29 cellular contexts compared by ENCODE assay signal in the genomic region with DNA sequence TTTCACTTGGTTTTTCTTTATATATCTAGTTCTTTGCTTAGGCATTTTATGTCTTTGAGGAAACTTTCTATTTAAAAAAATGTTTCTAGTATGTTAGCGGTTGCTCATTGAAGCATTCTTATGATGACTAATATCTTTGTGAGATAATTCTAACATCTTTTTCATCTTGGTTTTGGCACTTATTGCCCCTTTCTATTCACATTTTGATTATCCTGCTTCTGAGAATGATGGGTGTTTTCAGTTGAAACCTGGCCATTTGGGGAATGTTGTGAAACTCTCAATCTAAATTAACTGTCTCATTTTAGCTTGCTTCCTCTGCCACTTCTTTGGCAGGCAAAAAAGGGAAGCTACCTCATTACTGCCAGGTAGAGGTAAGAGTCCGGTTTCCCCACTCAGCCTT.
"Had no signal": no experiment of that assay in that cellular context is flagged by ENCODE, and none has a peak within 500 bp of the region (broad histone marks: within the 10 kb centered on the region; RNA-seq: fewer than 3 reads in every experiment).

No MANE protein-coding gene starts in this region.

- H3K4me1 ChIP-seq: stomach, suprapubic skin, testis, thyroid gland, tibial artery, tibial nerve, transverse colon, upper lobe of left lung, upper lobe of right lung, uterus, vagina had no signal

- H3K4me3 ChIP-seq: stomach, suprapubic skin, testis, thoracic aorta, thyroid gland, tibial artery, tibial nerve, transverse colon, upper lobe of left lung, upper lobe of right lung, uterus, vagina had no signal

- H3K27me3 Mint-ChIP-seq: stimulated activated memory B cell treated with anti-CD40 and anti-IgM and Interleukin-4, amounts not matched to agents 10 μg/mL and 1 μg/mL and 100 μg/mL, for 72 hours; stimulated activated naive B cell treated with anti-CD40 and anti-IgM and Interleukin-4, amounts not matched to agents 10 μg/mL and 1 μg/mL and 100 μg/mL, for 72 hours; stimulated activated naive CD8-positive, alpha-beta T cell treated with anti-CD3 and anti-CD28 coated beads, Interleukin-15, amount 100 ng/mL, for 72 hours; stimulated activated naive CD8-positive, alpha-beta T cell treated with anti-CD3 and anti-CD28 coated beads, Interleukin-15, Interleukin-2, amounts not matched to agents 100 ng/mL and 50 ng/mL, for 24 hours had no signal

- H3K27ac ChIP-seq: stomach, suprapubic skin, testis, thoracic aorta, thyroid gland, tibial artery, tibial nerve, transverse colon, upper lobe of left lung, upper lobe of right lung, uterus, vagina had no signal

- H3K36me3 ChIP-seq: stomach, suprapubic skin, thoracic aorta, thyroid gland, tibial artery, tibial nerve, transverse colon, upper lobe of left lung, upper lobe of right lung, vagina had no signal

- H3K9me3 Mint-ChIP-seq: type B pancreatic cell had no signal

- H3K27ac Mint-ChIP-seq: stimulated activated effector memory CD8-positive, alpha-beta T cell treated with anti-CD3 and anti-CD28 coated beads, Interleukin-12 subunit alpha, Interleukin-12 subunit beta, amount 100 ng/mL, for 72 hours; stimulated activated memory B cell treated with anti-CD40 and anti-IgM and Interleukin-4, amounts not matched to agents 10 μg/mL and 1 μg/mL and 100 μg/mL, for 72 hours; stimulated activated naive B cell treated with anti-CD40 and anti-IgM and Interleukin-4, amounts not matched to agents 10 μg/mL and 1 μg/mL and 100 μg/mL, for 72 hours; stimulated activated naive CD8-positive, alpha-beta T cell treated with anti-CD3 and anti-CD28 coated beads, Interleukin-15, Interleukin-2, amounts not matched to agents 100 ng/mL and 50 ng/mL, for 24 hours; type B pancreatic cell had no signal

- ATAC-seq: stimulated activated effector memory CD8-positive, alpha-beta T cell treated with anti-CD3 and anti-CD28 coated beads, Interleukin-12 subunit alpha, Interleukin-12 subunit beta, amount 100 ng/mL, for 72 hours; stimulated activated memory B cell treated with anti-CD40 and anti-IgM and Interleukin-4, amounts not matched to agents 10 μg/mL and 1 μg/mL and 100 μg/mL, for 72 hours; stimulated activated naive B cell treated with anti-CD40 and anti-IgM and Interleukin-4, amounts not matched to agents 10 μg/mL and 1 μg/mL and 100 μg/mL, for 72 hours; stimulated activated naive CD8-positive, alpha-beta T cell treated with anti-CD3 and anti-CD28 coated beads, Interleukin-15, amount 100 ng/mL, for 72 hours; stimulated activated naive CD8-positive, alpha-beta T cell treated with anti-CD3 and anti-CD28 coated beads, Interleukin-15, Interleukin-2, amounts not matched to agents 100 U/mL and 50 U/mL, for 24 hours; upper lobe of right lung had no signal

- FAIRE-seq: urothelium cell line had no signal

- H3K4me3 Mint-ChIP-seq: stimulated activated effector memory CD8-positive, alpha-beta T cell treated with anti-CD3 and anti-CD28 coated beads, Interleukin-12 subunit alpha, Interleukin-12 subunit beta, amount 100 ng/mL, for 72 hours; stimulated activated memory B cell treated with anti-CD40 and anti-IgM and Interleukin-4, amounts not matched to agents 10 μg/mL and 1 μg/mL and 100 μg/mL, for 72 hours; stimulated activated naive B cell treated with anti-CD40 and anti-IgM and Interleukin-4, amounts not matched to agents 10 μg/mL and 1 μg/mL and 100 μg/mL, for 72 hours; stimulated activated naive CD8-positive, alpha-beta T cell treated with anti-CD3 and anti-CD28 coated beads, Interleukin-15, amount 100 ng/mL, for 72 hours; stimulated activated naive CD8-positive, alpha-beta T cell treated with anti-CD3 and anti-CD28 coated beads, Interleukin-15, Interleukin-2, amounts not matched to agents 100 ng/mL and 50 ng/mL, for 24 hours; type B pancreatic cell had no signal

- DNase-seq: stimulated activated CD4-positive, alpha-beta T cell treated with anti-CD3 and anti-CD28 coated beads, Interleukin-2, amount 100 ng/mL, for 48 hours; stimulated activated CD4-positive, alpha-beta T cell treated with anti-CD3 and anti-CD28 coated beads, Interleukin-4, amount 100 ng/mL, for 1 hour; stimulated activated CD4-positive, alpha-beta T cell treated with anti-CD3 and anti-CD28 coated beads, Interleukin-4, amount 100 ng/mL, for 24 hours; stimulated activated CD4-positive, alpha-beta T cell treated with anti-CD3 and anti-CD28 coated beads, Interleukin-4, amount 100 ng/mL, for 4 hours; stimulated activated CD8-positive, alpha-beta memory T cell treated with anti-CD3 and anti-CD28 coated beads, Interleukin-4, amount 100 ng/mL, for 48 hours; stimulated activated naive B cell treated with anti-CD40 and anti-IgM and Interleukin-4, amounts not matched to agents 10 μg/mL and 1 μg/mL and 100 μg/mL, for 72 hours; stimulated activated naive CD4-positive, alpha-beta T cell; stimulated activated naive CD4-positive, alpha-beta T cell treated with Interleukin-2 at 50 U/mL for 16 hours; stimulated activated naive CD8-positive, alpha-beta T cell treated with anti-CD3 and anti-CD28 coated beads, Interleukin-15, amount 100 ng/mL, for 72 hours; stimulated activated naive CD8-positive, alpha-beta T cell treated with anti-CD3 and anti-CD28 coated beads, Interleukin-15, Interleukin-2, amounts not matched to agents 100 U/mL and 50 U/mL, for 24 hours; stomach; substantia nigra; testis; thyroid gland; tibial artery; transverse colon; trophoblast cell; upper lobe of left lung; upper lobe of right lung; uterus had no signal

- H3K27me3 ChIP-seq: stomach, suprapubic skin, testis, thyroid gland, tibial artery, tibial nerve, transverse colon, upper lobe of left lung, upper lobe of right lung, uterus, vagina had no signal

- H3K9me3 ChIP-seq: stomach, suprapubic skin, testis, thoracic aorta, thyroid gland, transverse colon, upper lobe of left lung, upper lobe of right lung, uterus, vagina had no signal

- H3K36me3 Mint-ChIP-seq: stimulated activated effector memory CD8-positive, alpha-beta T cell treated with anti-CD3 and anti-CD28 coated beads, Interleukin-12 subunit alpha, Interleukin-12 subunit beta, amount 100 ng/mL, for 72 hours; stimulated activated memory B cell treated with anti-CD40 and anti-IgM and Interleukin-4, amounts not matched to agents 10 μg/mL and 1 μg/mL and 100 μg/mL, for 72 hours; stimulated activated naive B cell treated with anti-CD40 and anti-IgM and Interleukin-4, amounts not matched to agents 10 μg/mL and 1 μg/mL and 100 μg/mL, for 72 hours; type B pancreatic cell had no signal

- H3K4me1 Mint-ChIP-seq: stimulated activated effector memory CD8-positive, alpha-beta T cell treated with anti-CD3 and anti-CD28 coated beads, Interleukin-12 subunit alpha, Interleukin-12 subunit beta, amount 100 ng/mL, for 72 hours; stimulated activated memory B cell treated with anti-CD40 and anti-IgM and Interleukin-4, amounts not matched to agents 10 μg/mL and 1 μg/mL and 100 μg/mL, for 72 hours; stimulated activated naive B cell treated with anti-CD40 and anti-IgM and Interleukin-4, amounts not matched to agents 10 μg/mL and 1 μg/mL and 100 μg/mL, for 72 hours; stimulated activated naive CD8-positive, alpha-beta T cell treated with anti-CD3 and anti-CD28 coated beads, Interleukin-15, amount 100 ng/mL, for 72 hours had no signal
